In genomic region chr12:7188557-7189397, GRCh38 we compare ENCODE assay signal across 8 cellular contexts. TPM values are rescaled to one million over a fixed set of nuclear protein-coding genes. Genes with fewer than 3 reads are reported as not detected.
DNase-seq lines count a peak whose midpoint lies in the region; ATAC-seq lines count a peak whose summit lies in the region.

No MANE protein-coding gene starts in this region.

- H3K4me3 ChIP-seq in endocrine pancreas (ENCODE audit: control insufficient read depth, insufficient read depth, low read length) (peak overlapping the region; percentile 76), mesendoderm (ENCODE audit: low read length) (peak overlapping the region; percentile 62)

- WGBS in mesendoderm (ENCODE audit: extremely low coverage, insufficient coverage, low lambda C conversion rate), result no CpG with 5 or more reads among the region's 21 CpGs

- no peak overlapping the region for H3K27ac ChIP-seq in mesendoderm (ENCODE audit: low read depth, low read length)

- H3K4me1 ChIP-seq in endocrine pancreas (ENCODE audit: control insufficient read depth, insufficient read depth, low read length) (peaks cover 5% of the 10 kb centered on the region), mesendoderm (ENCODE audit: control insufficient read depth, low read depth, low read length) (peaks cover 2% of the 10 kb centered on the region)

- no peaks in the 10 kb centered on the region for H3K79me2 ChIP-seq in mesendoderm (ENCODE audit: control insufficient read depth, insufficient read depth, low read length)

- H3K79me1 ChIP-seq in mesendoderm (ENCODE audit: low read length), result no peaks in the 10 kb centered on the region

- H3K23ac ChIP-seq in mesendoderm (ENCODE audit: low read length), result no peak overlapping the region

- DNase-seq in AML-193 (lab: John Stamatoyannopoulos, UW) (peak; percentile 60 to 70), NCI-H748 treated with DMSO at 0.1 percent for 48 hours (lab: John Stamatoyannopoulos, UW) (peak; percentile 21), mesendoderm (peak; percentile 93)
- DNase-seq in activated CD8-positive, alpha-beta memory T cell treated with anti-CD3 and anti-CD28 coated beads for 4 hours (ENCODE audit: low read depth in 2 of 2), result peak; percentile 19 to 36
- DNase-seq in stimulated activated CD8-positive, alpha-beta memory T cell treated with anti-CD3 and anti-CD28 coated beads, Interleukin-12 subunit alpha, Interleukin-12 subunit beta, amount 100 ng/mL, for 24 hours (ENCODE audit: extremely low read depth), result peak; percentile 33

- H3K4me2 ChIP-seq in mesendoderm (ENCODE audit: low read length), result peak overlapping the region; percentile 58

- H4K5ac ChIP-seq in mesendoderm (ENCODE audit: low read length), result no peak overlapping the region

- H2BK5ac ChIP-seq in mesendoderm (ENCODE audit: low read length), result no peak overlapping the region

- no peak overlapping the region for H2AK5ac ChIP-seq in mesendoderm (ENCODE audit: low read length)

- no peaks in the 10 kb centered on the region for H3K9me3 ChIP-seq in endocrine pancreas (ENCODE audit: control insufficient read depth, low read length)

- H3K27me3 ChIP-seq in endocrine pancreas (ENCODE audit: control insufficient read depth, insufficient read depth, low read length), result no peaks in the 10 kb centered on the region
- no peaks in the 10 kb centered on the region for H3K27me3 ChIP-seq in mesendoderm (ENCODE audit: insufficient read depth, low read length, poor library complexity)

- no peak overlapping the region for H2BK15ac ChIP-seq in mesendoderm (replicated peaks; ENCODE audit: low read depth)

- H4K8ac ChIP-seq in mesendoderm (ENCODE audit: low read depth, low read length), result no peak overlapping the region

- H3K56ac ChIP-seq in mesendoderm (ENCODE audit: low read length), result peak overlapping the region; percentile 81

- H2BK120ac ChIP-seq in mesendoderm (ENCODE audit: low read depth, low read length), result no peak overlapping the region

- peak overlapping the region; percentile 100 for H3K9ac ChIP-seq in endocrine pancreas (ENCODE audit: control insufficient read depth, insufficient read depth, low read length)
- H3K9ac ChIP-seq in mesendoderm (ENCODE audit: low read length), result peak overlapping the region; percentile 67

- H3K4ac ChIP-seq in mesendoderm (ENCODE audit: low read depth, low read length), result no peak overlapping the region

- H3K36me3 ChIP-seq in endocrine pancreas (ENCODE audit: control insufficient read depth, insufficient read depth, low read length) (no peaks in the 10 kb centered on the region), mesendoderm (ENCODE audit: control insufficient read depth, insufficient read depth, low read length) (no peaks in the 10 kb centered on the region)

- H3K18ac ChIP-seq in mesendoderm (ENCODE audit: low read length), result no peak overlapping the region

- ATAC-seq in GM19035 (IDR thresholded peaks at IDR 0.05; ENCODE audit: unreplicated experiment), result peak; percentile 35
- peak; percentile 29 for ATAC-seq in HG03439 (IDR thresholded peaks at IDR 0.05; ENCODE audit: unreplicated experiment)

RNA-seq across cellular contexts. Expression of gene PEX5, which starts 0.7 kb away (rescaled TPM):
- 16.2 TPM for polyA plus RNA-seq in mesendoderm (2013, experiment 1 of 2)
- polyA plus RNA-seq in mesendoderm (2013, experiment 2 of 2), result 15.7 TPM

RNA-seq across cellular contexts. Expression of gene CLSTN3, which starts 58.6 kb away (rescaled TPM):
- polyA plus RNA-seq in mesendoderm (2013, experiment 1 of 2), result 28.3 TPM
- polyA plus RNA-seq in mesendoderm (2013, experiment 2 of 2), result 26.1 TPM

Comparison
In these comparisons a context has a peak if more than half of its experiments do, and no peak if none do; other contexts are left out.
1. DNase-seq: peak in every context shown above with its lines; median percentile 93 in mesendoderm; 65 in AML-193; 33 in stimulated activated CD8-positive, alpha-beta memory T cell treated with anti-CD3 and anti-CD28 coated beads, Interleukin-12 subunit alpha, Interleukin-12 subunit beta, amount 100 ng/mL, for 24 hours; 28 in activated CD8-positive, alpha-beta memory T cell treated with anti-CD3 and anti-CD28 coated beads for 4 hours; 21 in NCI-H748 treated with DMSO at 0.1 percent for 48 hours.